ENCODE assay signal across 15 cellular contexts in the genomic region with DNA sequence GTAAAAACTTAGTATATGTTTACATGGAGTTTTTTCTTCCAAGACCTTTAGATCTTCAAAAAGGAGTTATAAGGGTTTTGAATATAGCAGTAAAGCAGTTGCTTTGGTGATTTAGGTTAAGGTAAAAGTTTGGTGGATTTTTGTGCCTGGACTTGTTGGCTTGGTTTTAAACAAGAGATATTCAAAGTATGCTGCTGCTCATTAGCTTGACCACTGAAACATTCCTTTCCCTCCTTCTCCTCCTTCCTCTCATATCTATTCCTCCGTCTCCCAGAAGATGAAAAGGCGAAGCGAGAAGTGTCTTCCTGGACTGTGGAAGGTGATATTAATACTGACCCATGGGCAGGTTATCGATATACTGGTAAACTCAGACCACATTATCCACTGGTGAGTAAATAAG.
"Had no signal": no experiment of that assay in that cellular context is flagged by ENCODE, and none has a peak within 500 bp of the region (broad histone marks: within the 10 kb centered on the region; RNA-seq: fewer than 3 reads in every experiment).

No MANE protein-coding gene starts in this region.

- H3K27me3 Mint-ChIP-seq: activated B cell treated with CpG ODN at 0.5 μM for 24 hours; activated CD4-positive, alpha-beta T cell treated with anti-CD3 and anti-CD28 coated beads, Interleukin-2, amount 10 ng/mL, durations not matched to agents 7 days and 5 days; activated naive CD4-positive, alpha-beta T cell treated with anti-CD3 and anti-CD28 coated beads, Interleukin-2, amount 50 U/mL, for 24 hours; natural killer cell treated with Interleukin-12 subunit alpha and Interleukin-12 subunit beta and Interleukin-15 and Interleukin-18, amount 100 ng/mL, for 72 hours had no signal

- H3K9me3 ChIP-seq: gastrocnemius medialis, prostate gland, right lobe of liver had no signal

- DNase-seq: activated B cell treated with CpG ODN at 0.5 μM for 24 hours; activated CD4-positive, alpha-beta T cell treated with anti-CD3 and anti-CD28 coated beads, Interleukin-2, amount 10 ng/mL, durations not matched to agents 7 days and 5 days; activated T-cell treated with anti-CD3 and anti-CD28 coated beads for 4 hours; amygdala; gastrocnemius medialis; kidney; midbrain; occipital lobe; right lobe of liver; stimulated activated CD4-positive, alpha-beta T cell treated with anti-CD3 and anti-CD28 coated beads, Interleukin-12 subunit alpha, Interleukin-12 subunit beta, amount 100 ng/mL, for 4 hours; stimulated activated naive CD4-positive, alpha-beta T cell treated with Interleukin-2 at 50 U/mL for 16 hours had no signal

- H3K4me3 Mint-ChIP-seq: activated B cell treated with CpG ODN at 0.5 μM for 24 hours; activated CD4-positive, alpha-beta T cell treated with anti-CD3 and anti-CD28 coated beads, Interleukin-2, amount 10 ng/mL, durations not matched to agents 7 days and 5 days; activated naive CD4-positive, alpha-beta T cell treated with anti-CD3 and anti-CD28 coated beads, Interleukin-2, amount 50 U/mL, for 24 hours; natural killer cell treated with Interleukin-12 subunit alpha and Interleukin-12 subunit beta and Interleukin-15 and Interleukin-18, amount 100 ng/mL, for 72 hours; T-helper 1 cell treated with Interleukin-12 subunit alpha and Interleukin-12 subunit beta and Interleukin-4 antibody, amounts not matched to agents 30 μg/mL and 1 μg/mL, for 36 hours had no signal

- H3K27ac Mint-ChIP-seq: activated B cell treated with CpG ODN at 0.5 μM for 24 hours; activated CD4-positive, alpha-beta T cell treated with anti-CD3 and anti-CD28 coated beads, Interleukin-2, amount 10 ng/mL, durations not matched to agents 7 days and 5 days; natural killer cell treated with Interleukin-12 subunit alpha and Interleukin-12 subunit beta and Interleukin-15 and Interleukin-18, amount 100 ng/mL, for 72 hours; T-helper 1 cell treated with Interleukin-12 subunit alpha and Interleukin-12 subunit beta and Interleukin-4 antibody, amounts not matched to agents 30 μg/mL and 1 μg/mL, for 36 hours had no signal

- ATAC-seq: gastrocnemius medialis; natural killer cell treated with Interleukin-12 subunit alpha and Interleukin-12 subunit beta and Interleukin-15 and Interleukin-18, amount 100 ng/mL, for 72 hours; right lobe of liver had no signal

- H3K9me3 Mint-ChIP-seq: activated B cell treated with CpG ODN at 0.5 μM for 24 hours; activated naive CD4-positive, alpha-beta T cell treated with anti-CD3 and anti-CD28 coated beads, Interleukin-2, amount 50 U/mL, for 24 hours; natural killer cell treated with Interleukin-12 subunit alpha and Interleukin-12 subunit beta and Interleukin-15 and Interleukin-18, amount 100 ng/mL, for 72 hours had no signal
